ENCODE assay signal across 8 cellular contexts in the genomic region with DNA sequence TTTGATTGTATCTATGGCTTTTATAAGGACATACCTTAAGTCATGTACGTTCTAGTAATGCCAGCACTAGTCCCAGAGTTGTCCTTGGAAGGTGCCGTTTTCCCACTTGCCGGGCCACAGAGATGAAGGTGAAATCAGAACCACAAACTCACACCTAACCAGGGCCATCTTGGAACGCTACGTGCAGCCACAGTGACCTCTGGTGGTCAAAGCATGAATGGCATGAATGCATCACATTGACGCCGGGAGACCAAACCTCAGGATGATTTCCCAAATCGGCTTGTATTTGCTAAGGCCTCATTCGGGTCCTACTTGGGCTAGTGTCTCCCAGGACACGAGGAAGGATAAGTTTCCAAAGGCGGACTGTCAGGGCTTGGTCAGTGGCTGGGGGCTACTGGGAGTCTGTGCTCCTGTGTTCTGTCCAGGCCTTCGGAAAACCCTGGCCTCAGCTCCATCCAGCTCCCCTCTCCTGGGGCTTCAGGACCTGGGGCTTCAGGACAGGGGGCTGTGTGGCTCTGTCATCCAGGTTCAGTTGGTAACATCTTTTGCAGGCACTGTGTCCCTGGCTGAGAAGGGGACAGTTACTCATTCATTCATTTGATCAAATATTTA.
DNase-seq lines count a peak whose midpoint lies in the region; ATAC-seq, FAIRE-seq and TF ChIP-seq lines count a peak whose summit lies in the region.

No MANE protein-coding gene starts in this region.

- H3K27me3 ChIP-seq in small intestine (ENCODE audit: control insufficient read depth in 2 of 2, insufficient read depth in 2 of 2, low read length in 2 of 2), result peaks cover 0 to 3% of the 10 kb centered on the region in 2 donors

- in situ Hi-C loops in astrocyte of the spinal cord (cut with HindIII; ENCODE audit: low sequenced_read_pairs), result no loop called here

- no peaks in the 10 kb centered on the region for H3K36me3 ChIP-seq in small intestine (ENCODE audit: control insufficient read depth in 2 of 2, insufficient read depth in 2 of 2, low read length in 2 of 2)

- no peaks in the 10 kb centered on the region for H3K9me3 ChIP-seq in small intestine (ENCODE audit: control insufficient read depth, low read depth)

- FAIRE-seq in small intestine (lab: Jason Lieb, UNC), result no peak

- TF ChIP-seq CTCF in LNCAP (IDR thresholded peaks at IDR 0.05) (peak; percentile 92), astrocyte of the spinal cord (IDR thresholded peaks at IDR 0.05; ENCODE audit: low read depth, low read length) (peak; percentile 96)

- peak; percentile 11 for DNase-seq in GM04503 (ENCODE audit: low read depth)
- peak; percentile 59 for DNase-seq in T-helper 9 cell
- DNase-seq in astrocyte of the spinal cord (ENCODE audit: low read depth, low spot score), result peak; percentile 43
- DNase-seq in hypothalamus (lab: John Stamatoyannopoulos, UW), result peak in 42 of 51 donors; percentile 6 to 76 (median 34)
- DNase-seq in small intestine, result peak; percentile 73

- H3K4me1 ChIP-seq in small intestine (ENCODE audit: control insufficient read depth in 2 of 2, insufficient read depth in 1 of 2, low read depth in 1 of 2, low read length in 1 of 2), result no peaks in the 10 kb centered on the region

- 9 to 11% (median 10%) methylated on average over 12 of the region's 12 CpGs for WGBS in small intestine, 3 donors

- H3K4me3 ChIP-seq in astrocyte of the spinal cord (ENCODE audit: low read depth, low read length), result no peak overlapping the region
- no peak overlapping the region for H3K4me3 ChIP-seq in small intestine (ENCODE audit: low read depth in 1 of 2, low read length in 2 of 2)

- no peak for ATAC-seq in HG02571 (IDR thresholded peaks at IDR 0.05; ENCODE audit: unreplicated experiment)
- no peak for ATAC-seq in GM18873 (IDR thresholded peaks at IDR 0.05; ENCODE audit: low FRiP score, unreplicated experiment)

- no peak overlapping the region for H3K27ac ChIP-seq in small intestine (ENCODE audit: low read depth in 1 of 2, low read length in 1 of 2)

Comparison
In these comparisons a context has a peak if more than half of its experiments do, and no peak if none do; other contexts are left out.
1. DNase-seq: peak in every context shown above with its lines; median percentile 73 in small intestine; 59 in T-helper 9 cell; 43 in astrocyte of the spinal cord; 34 in hypothalamus; 11 in GM04503.